In genomic region chr3:8509961-8510360, GRCh38 we compare ENCODE assay signal across 13 cellular contexts. TPM values are rescaled to one million over a fixed set of nuclear protein-coding genes. Genes with fewer than 3 reads are reported as not detected.
DNase-seq lines count a peak whose midpoint lies in the region; ATAC-seq and TF ChIP-seq lines count a peak whose summit lies in the region.
"Had no signal": no experiment of that assay in that cellular context is flagged by ENCODE, and none has a peak within 500 bp of the region (broad histone marks: within the 10 kb centered on the region; RNA-seq: fewer than 3 reads in every experiment).

No MANE protein-coding gene starts in this region.

- no peaks in the 10 kb centered on the region for H3K9me3 ChIP-seq in SJSA1 (replicated peaks)

- no peak for TF ChIP-seq CTCF in fibroblast of mammary gland (conservative IDR thresholded peaks at IDR 0.05; ENCODE audit: control insufficient read depth, insufficient read depth, low read depth, low read length)

- no peak overlapping the region for H3K4me3 Mint-ChIP-seq in activated CD8-positive, alpha-beta memory T cell treated with anti-CD3 and anti-CD28 coated beads, Interleukin-2, amount 10 ng/mL, durations not matched to agents 7 days and 5 days
- H3K4me3 Mint-ChIP-seq: immature natural killer cell; stimulated activated naive CD8-positive, alpha-beta T cell treated with anti-CD3 and anti-CD28 coated beads, Interleukin-15, Interleukin-2, amounts not matched to agents 100 ng/mL and 50 ng/mL, for 24 hours had no signal

- H3K4me1 Mint-ChIP-seq in activated CD8-positive, alpha-beta memory T cell treated with anti-CD3 and anti-CD28 coated beads, Interleukin-2, amount 10 ng/mL, durations not matched to agents 7 days and 5 days = no peaks in the 10 kb centered on the region
- H3K4me1 Mint-ChIP-seq: immature natural killer cell had no signal

- H3K4me3 ChIP-seq in SJSA1 (no peak overlapping the region), fibroblast of mammary gland (ENCODE audit: control insufficient read depth, low read depth, low read length) (no peak overlapping the region), skeletal muscle cell (ENCODE audit: low read depth, low read length) (no peak overlapping the region)

- H3K27ac Mint-ChIP-seq in activated CD8-positive, alpha-beta memory T cell treated with anti-CD3 and anti-CD28 coated beads, Interleukin-2, amount 10 ng/mL, durations not matched to agents 7 days and 5 days = no peak overlapping the region
- H3K27ac Mint-ChIP-seq: immature natural killer cell; stimulated activated naive CD8-positive, alpha-beta T cell treated with anti-CD3 and anti-CD28 coated beads, Interleukin-15, Interleukin-2, amounts not matched to agents 100 ng/mL and 50 ng/mL, for 24 hours had no signal

- H3K36me3 ChIP-seq in SJSA1 = no peaks in the 10 kb centered on the region

- H3K4me1 ChIP-seq in SJSA1 (replicated peaks) = peaks cover 20% of the 10 kb centered on the region

- CTCF ChIA-PET in activated CD8-positive, alpha-beta memory T cell treated with anti-CD3 and anti-CD28 coated beads, Interleukin-2, amount 10 ng/mL, durations not matched to agents 7 days and 5 days (lab: Charles Lee) = no interaction called here

- no peaks in the 10 kb centered on the region for H3K27me3 ChIP-seq in SJSA1 (replicated peaks)

- H3K9me3 Mint-ChIP-seq in activated CD8-positive, alpha-beta memory T cell treated with anti-CD3 and anti-CD28 coated beads, Interleukin-2, amount 10 ng/mL, durations not matched to agents 7 days and 5 days (ENCODE audit: low read depth) = no peaks in the 10 kb centered on the region
- H3K9me3 Mint-ChIP-seq: immature natural killer cell; stimulated activated naive CD8-positive, alpha-beta T cell treated with anti-CD3 and anti-CD28 coated beads, Interleukin-15, Interleukin-2, amounts not matched to agents 100 ng/mL and 50 ng/mL, for 24 hours had no signal

- DNase-seq in Daoy (ENCODE audit: low read depth) (peak; percentile 15), SJSA1 (ENCODE audit: low read depth in 1 of 2, low spot score in 2 of 2) (peak; percentile 33 to 58), fibroblast of mammary gland (ENCODE audit: low read depth) (peak; percentile 99), skeletal muscle cell (ENCODE audit: low read depth) (peak; percentile 75), hippocampal formation (lab: John Stamatoyannopoulos, UW) (no peak)
- DNase-seq in activated CD8-positive, alpha-beta memory T cell treated with anti-CD3 and anti-CD28 coated beads, Interleukin-2, amount 10 ng/mL, durations not matched to agents 7 days and 5 days = no peak
- no peak for DNase-seq in activated CD4-positive, alpha-beta T cell treated with anti-CD3 and anti-CD28 coated beads, Interleukin-2, amount 50 U/mL, for 48 hours
- DNase-seq: activated CD4-positive, alpha-beta T cell treated with anti-CD3 and anti-CD28 coated beads for 48 hours; activated gamma-delta T cell treated with Interleukin-2 at 50 U/mL for 16 hours; immature natural killer cell; MM.1S had no signal

- no peaks in the 10 kb centered on the region for H3K36me3 Mint-ChIP-seq in activated CD8-positive, alpha-beta memory T cell treated with anti-CD3 and anti-CD28 coated beads, Interleukin-2, amount 10 ng/mL, durations not matched to agents 7 days and 5 days
- H3K36me3 Mint-ChIP-seq: immature natural killer cell had no signal

- no peak for ATAC-seq in activated CD8-positive, alpha-beta memory T cell treated with anti-CD3 and anti-CD28 coated beads, Interleukin-2, amount 10 ng/mL, durations not matched to agents 7 days and 5 days
- no peak for ATAC-seq in HG02970 (IDR thresholded peaks at IDR 0.05; ENCODE audit: low FRiP score, unreplicated experiment)

- peaks cover 2% of the 10 kb centered on the region for H3K27me3 Mint-ChIP-seq in activated CD8-positive, alpha-beta memory T cell treated with anti-CD3 and anti-CD28 coated beads, Interleukin-2, amount 10 ng/mL, durations not matched to agents 7 days and 5 days

- H3K27ac ChIP-seq in SJSA1 = no peak overlapping the region

RNA-seq across cellular contexts. Expression of gene LMCD1, which starts 8.3 kb away (rescaled TPM):
- total RNA-seq in Daoy (2014; rRNA removed; shearing (Covaris generic)) = 14.5 and 18.7 TPM in 2 replicates
- total RNA-seq in SJSA1 (2014; rRNA removed; shearing (Covaris generic)) = 6.0 and 15.6 TPM in 2 replicates
- total RNA-seq in activated CD8-positive, alpha-beta memory T cell treated with anti-CD3 and anti-CD28 coated beads, Interleukin-2, amount 10 ng/mL, durations not matched to agents 7 days and 5 days = 10 to 100 TPM in 1 of 2 experiments, 1 to 10 TPM in 1; 2.3 to 10.0 TPM

Comparison
In these comparisons a context has a peak if more than half of its experiments do, and no peak if none do; other contexts are left out.
1. DNase-seq: peak in Daoy (single experiment), SJSA1 (2 of 2), fibroblast of mammary gland (single experiment) and skeletal muscle cell (single experiment); none in hippocampal formation (0 of 2), activated CD8-positive, alpha-beta memory T cell treated with anti-CD3 and anti-CD28 coated beads, Interleukin-2, amount 10 ng/mL, durations not matched to agents 7 days and 5 days (single experiment) and activated CD4-positive, alpha-beta T cell treated with anti-CD3 and anti-CD28 coated beads, Interleukin-2, amount 50 U/mL, for 48 hours (0 of 2).